Comparison of ENCODE assay signal across 9 cellular contexts in genomic region chr9:117414220-117414905, GRCh38. TPM values are rescaled to one million over a fixed set of nuclear protein-coding genes. Genes with fewer than 3 reads are reported as not detected.
DNase-seq lines count a peak whose midpoint lies in the region; ATAC-seq, FAIRE-seq and TF ChIP-seq lines count a peak whose summit lies in the region.
"Had no signal": no experiment of that assay in that cellular context is flagged by ENCODE, and none has a peak within 500 bp of the region (broad histone marks: within the 10 kb centered on the region; RNA-seq: fewer than 3 reads in every experiment).

No MANE protein-coding gene starts in this region.

- no TSS peak for BruUV-seq in PC-3 (replicated peaks; lab: Mats Ljungman, UMichigan)

- DNase-seq in GM12892 (ENCODE audit: insufficient read length), result peak; percentile 25
- no peak for DNase-seq in PC-3
- peak in 2 of 5 donors; percentile 29 to 36 for DNase-seq in heart left ventricle
- peak; percentile 21 for DNase-seq in prostate gland (ENCODE audit: low spot score)
- DNase-seq in colonic mucosa, result no peak
- no peak for DNase-seq in activated CD4-positive, alpha-beta T cell treated with anti-CD3 and anti-CD28 coated beads for 1 hour
- DNase-seq in NCI-H446 treated with DMSO at 0.1 percent for 48 hours (lab: John Stamatoyannopoulos, UW), result no peak

- no peaks in the 10 kb centered on the region for H3K79me2 ChIP-seq in PC-3 (ENCODE audit: low read length)

- H3K9ac ChIP-seq in PC-3 (ENCODE audit: low read length) (no peak overlapping the region), colonic mucosa (ENCODE audit: low read depth in 2 of 2, low read length in 2 of 2) (no peak overlapping the region)

- TF ChIP-seq POLR2A in GM12892 (IDR thresholded peaks at IDR 0.05; ENCODE audit: low read depth, low read length) (no peak), heart left ventricle (IDR thresholded peaks at IDR 0.05) (no peak), prostate gland (IDR thresholded peaks at IDR 0.05) (no peak)

- POLR2A ChIA-PET in PC-3 (lab: Charles Lee; ENCODE audit: unreplicated experiment), result no interaction called here

- no peaks in the 10 kb centered on the region for H3F3A ChIP-seq in PC-3 (ENCODE audit: low read length, unreplicated experiment)

- intact Hi-C loops in PC-3 (cut with micrococcal nuclease) (no loop called here), heart left ventricle (cut with DNase I) (loop anchor here in 6 of 10 donors (5.0 to 10.0 kb wide), 5 partner anchors 170 to 337 kb away; no protein-coding TSS in a partner anchor), prostate gland (cut with DNase I) (loop anchor here (10.0 kb wide), 1 partner anchor 170 kb away; no protein-coding TSS in a partner anchor), colonic mucosa (cut with DNase I) (no loop called here)

- H2AFZ ChIP-seq in PC-3 (ENCODE audit: low read length), result no peak overlapping the region

- H3K4me1 ChIP-seq in PC-3 (ENCODE audit: insufficient read depth, low read length) (no peaks in the 10 kb centered on the region), heart left ventricle (peaks cover 0 to 28% (median 5%) of the 10 kb centered on the region in 12 donors), prostate gland (replicated peaks) (no peaks in the 10 kb centered on the region), colonic mucosa (no peaks in the 10 kb centered on the region)

- ATAC-seq in PC-3 (peak; percentile 50), heart left ventricle (peak in 2 of 4 donors; percentile 49 to 54), HG02642 (IDR thresholded peaks at IDR 0.05; ENCODE audit: poor library complexity, unreplicated experiment) (no peak)

- H3K27me3 ChIP-seq in PC-3 (ENCODE audit: low read length), result peaks cover 37% of the 10 kb centered on the region
- H3K27me3 ChIP-seq in heart left ventricle, result peaks cover 23 to 78% (median 44%) of the 10 kb centered on the region in 9 donors
- no peaks in the 10 kb centered on the region for H3K27me3 ChIP-seq in prostate gland (replicated peaks; ENCODE audit: insufficient read depth)
- peaks cover 24% of the 10 kb centered on the region for H3K27me3 ChIP-seq in colonic mucosa

- H3K27ac ChIP-seq in PC-3 (ENCODE audit: low read length) (no peak overlapping the region), heart left ventricle (no peak overlapping the region), prostate gland (peak overlapping the region; percentile 56 to 77), colonic mucosa (no peak overlapping the region)

- H3K9me3 ChIP-seq in PC-3 (ENCODE audit: low read length), result no peaks in the 10 kb centered on the region
- H3K9me3 ChIP-seq in heart left ventricle, result no peaks in the 10 kb centered on the region
- no peaks in the 10 kb centered on the region for H3K9me3 ChIP-seq in prostate gland
- no peaks in the 10 kb centered on the region for H3K9me3 ChIP-seq in colonic mucosa

- FAIRE-seq in GM12892 (lab: Jason Lieb, UNC), result no peak
- FAIRE-seq: islet of Langerhans had no signal

- no peak overlapping the region for H3K4me3 ChIP-seq in PC-3 (ENCODE audit: low read length)
- peak overlapping the region; percentile 12 to 59 (median 44) for H3K4me3 ChIP-seq in heart left ventricle
- H3K4me3 ChIP-seq in prostate gland, result peak overlapping the region; percentile 54 to 67
- H3K4me3 ChIP-seq in colonic mucosa, result no peak overlapping the region

- no peak overlapping the region for H3K4me2 ChIP-seq in PC-3 (ENCODE audit: low read length)

- no peaks in the 10 kb centered on the region for H3K9me2 ChIP-seq in PC-3 (replicated peaks; ENCODE audit: low read length)

- WGBS in heart left ventricle, 4 donors, result 1% methylated on average over 15 to 77 of the region's 77 CpGs
- 0% methylated on average over 9 of the region's 77 CpGs for WGBS in prostate gland

- no peaks in the 10 kb centered on the region for H3K36me3 ChIP-seq in PC-3 (ENCODE audit: low read depth, low read length)
- no peaks in the 10 kb centered on the region for H3K36me3 ChIP-seq in heart left ventricle
- no peaks in the 10 kb centered on the region for H3K36me3 ChIP-seq in prostate gland
- H3K36me3 ChIP-seq in colonic mucosa, result no peaks in the 10 kb centered on the region

- H4K20me1 ChIP-seq in PC-3 (ENCODE audit: low read length), result no peaks in the 10 kb centered on the region

- CTCF ChIA-PET in PC-3 (lab: Charles Lee), result no interaction called here

- TF ChIP-seq CTCF in PC-3 (conservative IDR thresholded peaks at IDR 0.05; ENCODE audit: low read depth, low read length), result no peak
- TF ChIP-seq CTCF in heart left ventricle (IDR thresholded peaks at IDR 0.05), result no peak
- peak in 1 of 4 experiments; percentile 2 for TF ChIP-seq CTCF in prostate gland (IDR thresholded peaks at IDR 0.05)
- no peak for TF ChIP-seq CTCF in colonic mucosa (IDR thresholded peaks at IDR 0.05)

RNA-seq across cellular contexts. Expression of gene ASTN2, which starts 0.5 kb away (rescaled TPM):
- polyA plus RNA-seq in GM12892 (2012; ENCODE audit: missing spikeins), result 7.0 TPM
- 3.5 and 6.2 TPM in 2 replicates for total RNA-seq in PC-3 (2014; rRNA removed)
- 1 to 10 TPM; 2.8 to 6.0 (median 3.5) TPM for total RNA-seq in heart left ventricle
- 1 to 10 TPM; 2.5 to 2.7 TPM for polyA plus RNA-seq in heart left ventricle
- total RNA-seq in prostate gland, result 100 to 1,000 TPM; 113 to 153 TPM
- total RNA-seq in colonic mucosa, result 1 to 10 TPM; 2.5 to 6.1 TPM

Comparison
In these comparisons a context has a peak if more than half of its experiments do, and no peak if none do; other contexts are left out.
1. DNase-seq: peak in GM12892 (single experiment) and prostate gland (single experiment); none in PC-3 (single experiment), colonic mucosa (single experiment), activated CD4-positive, alpha-beta T cell treated with anti-CD3 and anti-CD28 coated beads for 1 hour (single experiment) and NCI-H446 treated with DMSO at 0.1 percent for 48 hours (single experiment).
2. H3K27ac ChIP-seq: peak in prostate gland (2 of 2); none in PC-3 (single experiment), heart left ventricle (0 of 12) and colonic mucosa (single experiment).
3. H3K4me3 ChIP-seq: peak in heart left ventricle (12 of 12) and prostate gland (2 of 2); none in PC-3 (single experiment) and colonic mucosa (single experiment).
4. RNA of gene ASTN2, which starts 0.5 kb away (total RNA-seq): 113 to 153 TPM in prostate gland; 2.5 to 6.1 TPM in colonic mucosa, 2.8 to 6.0 TPM in heart left ventricle and 3.5 to 6.2 TPM in PC-3; every median in the first group is over 10 times any median in the second.
5. intact Hi-C loops: an anchor here in heart left ventricle (5.0 to 10.0 kb wide) and prostate gland (10.0 kb wide); none called in PC-3 and colonic mucosa.